21 cellular contexts compared by ENCODE assay signal in the genomic region with DNA sequence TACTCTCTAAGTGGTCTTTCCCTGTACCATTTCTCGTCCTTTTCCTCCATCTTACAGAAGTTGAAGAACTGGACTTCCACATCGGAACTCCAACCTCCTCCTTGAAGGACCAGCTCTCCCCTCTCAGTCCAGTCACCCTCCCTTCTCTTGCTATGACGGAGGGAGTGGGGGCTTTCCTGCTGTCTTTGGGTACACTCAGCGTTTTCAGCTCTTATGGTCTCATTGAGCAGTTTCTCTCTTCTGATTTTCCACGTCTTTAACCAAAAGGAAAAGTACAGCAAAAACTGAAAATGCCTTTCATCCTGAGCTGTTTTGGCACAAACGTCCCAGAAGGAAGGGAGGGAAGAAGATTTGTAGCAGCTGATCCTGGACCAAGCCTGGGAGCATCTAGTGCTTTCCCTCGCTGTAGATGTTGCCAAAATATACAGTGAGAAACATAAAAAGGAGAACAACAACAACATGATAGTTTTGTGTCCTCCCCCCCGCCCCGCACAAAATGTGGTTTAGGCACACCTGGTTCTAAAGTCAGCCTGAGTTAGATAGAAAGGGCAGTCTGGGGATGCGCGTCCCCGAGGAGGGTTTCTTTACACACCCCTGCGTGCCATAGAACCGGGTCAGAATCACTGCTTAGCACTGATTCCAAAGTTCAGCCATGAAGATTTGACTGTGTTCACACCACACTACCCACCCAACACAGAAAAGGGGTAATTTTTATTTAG. TPM values are rescaled to one million over a fixed set of nuclear protein-coding genes. Genes with fewer than 3 reads are reported as not detected.
DNase-seq lines count a peak whose midpoint lies in the region; ATAC-seq, FAIRE-seq and TF ChIP-seq lines count a peak whose summit lies in the region.
"Had no signal": no experiment of that assay in that cellular context is flagged by ENCODE, and none has a peak within 500 bp of the region (broad histone marks: within the 10 kb centered on the region; RNA-seq: fewer than 3 reads in every experiment).

No MANE protein-coding gene starts in this region.

- WGBS in GM12878 (ENCODE audit: insufficient coverage, insufficient replicate concordance, low lambda C conversion rate, missing lambda C conversion rate) = 43% methylated on average over 14 of the region's 14 CpGs
- 65 to 73% (median 70%) methylated on average over 14 of the region's 14 CpGs for WGBS in stomach, 5 donors

- in situ Hi-C loops in GM12878 (cut with MboI) = no loop called here

- SMC1A ChIA-PET in GM12878 (lab: Charles Lee; ENCODE audit: uncharacterized antibody, unreplicated experiment) = interaction anchor here (1.2 to 1.7 kb wide), 4 partner anchors 10 to 43 kb away, joined by 3 to 5 read pairs (median 4); no protein-coding TSS in a partner anchor

- CTCF ChIA-PET in GM12878 (lab: Yijun Ruan, JAX) = interaction anchor here (1.0 kb wide), 1 partner anchor 9 kb away, joined by 3 read pairs; no protein-coding TSS in a partner anchor

- 0 out of 2 replicates have a peak overlapping the region, but pooled peaks have one; percentile 28 for H3K4me2 ChIP-seq in GM12878 (ENCODE audit: control insufficient read depth, insufficient read depth)

- no peaks in the 10 kb centered on the region for H3K4me1 Mint-ChIP-seq in activated naive CD8-positive, alpha-beta T cell treated with anti-CD3 and anti-CD28 coated beads, Interleukin-2, amount 50 U/mL, for 24 hours

- no peak for TF ChIP-seq RAD21 in GM12878 (IDR thresholded peaks at IDR 0.05; ENCODE audit: insufficient read depth, low read depth, low read length)

- H3K4me1 ChIP-seq in GM12878 (ENCODE audit: control insufficient read depth, insufficient read depth, low read length) = no peaks in the 10 kb centered on the region
- peaks cover 7 to 27% of the 10 kb centered on the region in 2 donors for H3K4me1 ChIP-seq in mucosa of rectum (ENCODE audit: control insufficient read depth in 2 of 2, insufficient read depth in 2 of 2, low read length in 2 of 2)
- H3K4me1 ChIP-seq in stomach = peaks cover 7 to 36% (median 22%) of the 10 kb centered on the region in 4 donors

- H3K9me3 ChIP-seq in GM12878 (replicated peaks; ENCODE audit: control insufficient read depth, insufficient read depth, low read length) = no peaks in the 10 kb centered on the region
- H3K9me3 ChIP-seq in mucosa of rectum (ENCODE audit: control insufficient read depth in 2 of 2, low read length in 2 of 2) = no peaks in the 10 kb centered on the region
- H3K9me3 ChIP-seq in stomach = no peaks in the 10 kb centered on the region
- H3K9me3 ChIP-seq: esophagus squamous epithelium, heart left ventricle, MG63, mucosa of descending colon had no signal

- no peak overlapping the region for H3K4me3 Mint-ChIP-seq in activated naive CD8-positive, alpha-beta T cell treated with anti-CD3 and anti-CD28 coated beads, Interleukin-2, amount 50 U/mL, for 24 hours
- H3K4me3 Mint-ChIP-seq: activated CD4-positive, alpha-beta memory T cell treated with anti-CD3 and anti-CD28 coated beads for 36 hours; activated naive CD8-positive, alpha-beta T cell; activated T-cell treated with anti-CD3 and anti-CD28 coated beads, Interleukin-2, amount 50 U/mL, for 4 hours; HFFc6 had no signal

- RAD21 ChIA-PET in GM12878 (lab: Charles Lee; ENCODE audit: unreplicated experiment) = no interaction called here

- TF ChIP-seq CTCF in GM12878 (IDR thresholded peaks at IDR 0.05 in 2 of 3, conservative IDR thresholded peaks at IDR 0.05 in 1 of 3; ENCODE audit: control insufficient read depth in 2 of 3, extremely low read depth in 1 of 3, insufficient read depth in 1 of 3, low read depth in 3 of 3, low read length in 3 of 3) = no peak
- TF ChIP-seq CTCF in stomach (IDR thresholded peaks at IDR 0.05) = no peak

- no peak for FAIRE-seq in GM12878 (lab: Jason Lieb, UNC)
- FAIRE-seq: keratinocyte had no signal

- H3K9ac ChIP-seq in GM12878 (ENCODE audit: control insufficient read depth, insufficient read depth, low read length) = no peak overlapping the region
- no peak overlapping the region for H3K9ac ChIP-seq in mucosa of rectum (ENCODE audit: low read depth in 1 of 2, low read length in 2 of 2)

- H3K27me3 ChIP-seq in GM12878 (replicated peaks in 1 of 2; ENCODE audit: control insufficient read depth in 2 of 2, insufficient read depth in 2 of 2, low read length in 1 of 2) (no peaks in the 10 kb centered on the region; a peak in 1 of 4 replicates), mucosa of rectum (ENCODE audit: control insufficient read depth in 2 of 2, insufficient read depth in 2 of 2, low read length in 2 of 2) (no peaks in the 10 kb centered on the region), stomach (no peaks in the 10 kb centered on the region)
- H3K27me3 ChIP-seq: cardiac muscle cell, esophagus squamous epithelium, heart left ventricle, MG63 had no signal

- no TSS peak for BruUV-seq in GM12878 (replicated peaks; lab: Mats Ljungman, UMichigan)

- no peaks in the 10 kb centered on the region for H3K36me3 ChIP-seq in GM12878 (ENCODE audit: control insufficient read depth in 2 of 2, insufficient read depth in 2 of 2, low read length in 1 of 2)
- H3K36me3 ChIP-seq in mucosa of rectum (ENCODE audit: control insufficient read depth in 2 of 2, insufficient read depth in 2 of 2, low read length in 2 of 2) = no peaks in the 10 kb centered on the region
- no peaks in the 10 kb centered on the region for H3K36me3 ChIP-seq in stomach
- H3K36me3 ChIP-seq: cardiac muscle cell, esophagus squamous epithelium, heart left ventricle, MG63, WERI-Rb-1 had no signal

- H3K9me3 Mint-ChIP-seq in activated naive CD8-positive, alpha-beta T cell treated with anti-CD3 and anti-CD28 coated beads, Interleukin-2, amount 50 U/mL, for 24 hours = no peaks in the 10 kb centered on the region
- H3K9me3 Mint-ChIP-seq: activated CD4-positive, alpha-beta memory T cell treated with anti-CD3 and anti-CD28 coated beads for 36 hours; activated T-cell treated with anti-CD3 and anti-CD28 coated beads, Interleukin-2, amount 50 U/mL, for 4 hours; HFFc6 had no signal

- H4K20me1 ChIP-seq in GM12878 (ENCODE audit: control insufficient read depth, insufficient read depth) = no peaks in the 10 kb centered on the region

- DNase-seq in GM12878 (ENCODE audit: low read depth, low spot score) (no peak), stomach (no peak), SIG-M5 treated with dmso at 0.1 percent for 504 hours (lab: John Stamatoyannopoulos, UW; ENCODE audit: unreplicated experiment) (no peak), anterior cingulate cortex (lab: John Stamatoyannopoulos, UW) (no peak), DMS79 (lab: John Stamatoyannopoulos, UW) (no peak)
- no peak for DNase-seq in activated naive CD8-positive, alpha-beta T cell treated with anti-CD3 and anti-CD28 coated beads, Interleukin-2, amount 50 U/mL, for 24 hours
- DNase-seq: activated CD4-positive, alpha-beta memory T cell treated with anti-CD3 and anti-CD28 coated beads for 36 hours; activated T-cell treated with anti-CD3 and anti-CD28 coated beads, Interleukin-2, amount 50 U/mL, for 4 hours; esophagus squamous epithelium; heart left ventricle; HFFc6; MG63; mucosa of descending colon; NCI-H187 treated with DMSO at 0.1 percent for 48 hours; T-helper 1 cell; WERI-Rb-1 had no signal

- H3K27me3 Mint-ChIP-seq in activated naive CD8-positive, alpha-beta T cell treated with anti-CD3 and anti-CD28 coated beads, Interleukin-2, amount 50 U/mL, for 24 hours = no peaks in the 10 kb centered on the region
- H3K27me3 Mint-ChIP-seq: activated naive CD8-positive, alpha-beta T cell had no signal

- no peaks in the 10 kb centered on the region for H3K79me2 ChIP-seq in GM12878 (ENCODE audit: control insufficient read depth, insufficient read depth, low read length)

- peak; percentile 60 for ATAC-seq in GM18868 (IDR thresholded peaks at IDR 0.05; ENCODE audit: unreplicated experiment)
- peak; percentile 73 for ATAC-seq in GM12878
- ATAC-seq in activated naive CD8-positive, alpha-beta T cell treated with anti-CD3 and anti-CD28 coated beads, Interleukin-2, amount 50 U/mL, for 24 hours = no peak
- ATAC-seq: activated T-cell treated with anti-CD3 and anti-CD28 coated beads, Interleukin-2, amount 50 U/mL, for 4 hours; mucosa of descending colon had no signal

- H3K36me3 Mint-ChIP-seq in activated naive CD8-positive, alpha-beta T cell treated with anti-CD3 and anti-CD28 coated beads, Interleukin-2, amount 50 U/mL, for 24 hours (ENCODE audit: low read depth) = no peaks in the 10 kb centered on the region
- H3K36me3 Mint-ChIP-seq: activated CD4-positive, alpha-beta memory T cell treated with anti-CD3 and anti-CD28 coated beads for 36 hours; activated naive CD8-positive, alpha-beta T cell had no signal

- no peak overlapping the region for H3K4me3 ChIP-seq in GM12878
- no peak overlapping the region for H3K4me3 ChIP-seq in mucosa of rectum (ENCODE audit: low read length in 2 of 2)
- no peak overlapping the region for H3K4me3 ChIP-seq in stomach
- H3K4me3 ChIP-seq: cardiac muscle cell, MG63, mucosa of descending colon had no signal

- no peak overlapping the region for H3K27ac Mint-ChIP-seq in activated naive CD8-positive, alpha-beta T cell treated with anti-CD3 and anti-CD28 coated beads, Interleukin-2, amount 50 U/mL, for 24 hours
- H3K27ac Mint-ChIP-seq: activated CD4-positive, alpha-beta memory T cell treated with anti-CD3 and anti-CD28 coated beads for 36 hours; activated naive CD8-positive, alpha-beta T cell; HFFc6 had no signal

- no peak overlapping the region for H3K27ac ChIP-seq in GM12878 (ENCODE audit: control insufficient read depth, insufficient read depth)
- H3K27ac ChIP-seq in mucosa of rectum (ENCODE audit: low read depth in 2 of 2, low read length in 2 of 2) = peak overlapping the region; percentile 25 to 44
- H3K27ac ChIP-seq in stomach = peak overlapping the region in 3 of 5 donors; percentile 4 to 25 (median 15)
- H3K27ac ChIP-seq: cardiac muscle cell, WERI-Rb-1 had no signal

- intact Hi-C loops in GM12878 (cut with micrococcal nuclease; ENCODE audit: unreplicated experiment) (no loop called here), stomach (cut with DNase I; ENCODE audit: low total_unique reads) (no loop called here)

- POLR2A ChIA-PET in GM12878 (lab: Charles Lee) = no interaction called here

- TF ChIP-seq POLR2A in GM12878 (IDR thresholded peaks at IDR 0.05; ENCODE audit: low read depth, low read length) (no peak), stomach (IDR thresholded peaks at IDR 0.05) (no peak)

- TF ChIP-seq EP300 in GM12878 (IDR thresholded peaks at IDR 0.05; ENCODE audit: borderline replicate concordance in 1 of 2, control insufficient read depth in 1 of 2, low read depth in 2 of 2, low read length in 2 of 2) = no peak
- no peak for TF ChIP-seq EP300 in stomach (IDR thresholded peaks at IDR 0.05)

- no peak overlapping the region; the same call in none of the 2 replicates for H2AFZ ChIP-seq in GM12878 (ENCODE audit: control insufficient read depth, low read depth, low read length)

RNA-seq across cellular contexts. Expression of a gene that starts 53.5 kb away (rescaled TPM):
- total RNA-seq in GM12878 (2013; cell fraction: nucleolus; rRNA removed) = 0.10 TPM in 1 of 2 replicates, not detected in the other
- total RNA-seq in GM12878 (2014; rRNA removed) = 0.05 TPM in 1 of 2 replicates, not detected in the other
- not detected in 2 replicates for total RNA-seq in GM12878 (2014; rRNA removed; fragmentation: Illumina TruSeq; extraction: Trizol)
- total RNA-seq in GM12878 (2021) = 0.38 and 0.61 TPM in 2 replicates
- polyA plus RNA-seq in GM12878 (2011; ENCODE audit: low read depth) = not detected
- 0.07 and 0.08 TPM in 2 replicates for polyA plus RNA-seq in GM12878 (2011; rRNA removed)
- polyA plus RNA-seq in GM12878 (2011; cell fraction: cytosol; rRNA removed) = 0.05 and 0.12 TPM in 2 replicates
- polyA plus RNA-seq in GM12878 (2011; cell fraction: nucleus; rRNA removed) = not detected in 2 replicates
- not detected in 2 replicates for polyA plus RNA-seq in GM12878 (2012)
- 0.01 TPM in 1 of 2 replicates, not detected in the other for polyA plus RNA-seq in GM12878 (2014; fragmentation: Illumina TruSeq; extraction: Trizol)
- polyA plus RNA-seq in GM12878 (2014; fragmentation: Nextera tagmentation; extraction: Ambion mirVana) = not detected
- polyA plus RNA-seq in GM12878 (2014; rRNA removed) = not detected in 2 replicates
- not detected for polyA plus RNA-seq in GM12878 (2016; fragmentation: Nextera tagmentation; extraction: Ambion mirVana)
- 0.88 TPM in 1 of 2 replicates, not detected in the other for polyA minus RNA-seq in GM12878 (2011; rRNA and poly(A)+ RNA removed)
- polyA minus RNA-seq in GM12878 (2011; cell fraction: cytosol; rRNA and poly(A)+ RNA removed) = not detected in 2 replicates
- polyA minus RNA-seq in GM12878 (2011; cell fraction: nucleus; rRNA and poly(A)+ RNA removed) = not detected in 2 replicates
- 100 to 1,000 TPM in 3 of 5 donors, 10 to 100 TPM in 2; 60.7 to 147 (median 104) TPM for total RNA-seq in stomach
- 10 to 100 TPM; 21.3 to 72.3 (median 65.5) TPM for polyA plus RNA-seq in stomach
- total RNA-seq: HFFc6 had no signal

Comparison
In these comparisons a context has a peak if more than half of its experiments do, and no peak if none do; other contexts are left out.
1. RNA of a gene that starts 53.5 kb away (total RNA-seq): 60.7 to 147 TPM in stomach; 0.05 to 0.61 TPM in GM12878; every median in the first group is over 10 times any median in the second.